In the genomic region with DNA sequence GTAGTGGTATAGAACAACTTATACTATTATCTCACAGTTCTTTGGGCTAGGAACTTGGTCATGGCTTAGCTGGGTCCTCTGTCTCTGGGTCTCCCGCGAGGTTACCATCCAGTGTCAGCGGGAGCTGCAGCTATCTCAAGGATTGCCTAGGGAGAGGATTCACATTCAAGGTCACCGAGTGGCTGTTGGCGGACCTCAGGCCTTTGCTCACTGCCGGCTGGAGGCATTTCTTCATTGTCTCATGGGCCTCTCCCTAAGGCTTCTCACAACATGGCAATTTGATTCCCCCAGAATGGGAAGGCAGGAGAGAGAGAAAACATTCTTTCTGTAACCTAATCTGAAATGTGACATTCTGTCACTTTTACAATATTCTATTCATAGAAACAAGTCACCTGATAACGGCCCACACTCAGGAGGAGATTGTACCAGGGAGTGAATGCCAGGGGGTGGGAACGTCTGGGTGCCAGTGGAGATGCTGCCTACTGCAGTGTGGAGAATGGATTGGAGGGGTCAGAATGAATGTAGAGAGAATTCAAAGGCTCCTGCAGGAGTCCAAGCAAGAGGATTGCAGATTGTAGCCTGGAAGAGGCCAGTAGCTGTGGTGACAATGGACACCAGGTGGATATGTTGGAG, we compare ENCODE assay signal across 26 cellular contexts. TPM values are rescaled to one million over a fixed set of nuclear protein-coding genes. Genes with fewer than 3 reads are reported as not detected.
DNase-seq lines count a peak whose midpoint lies in the region; ATAC-seq and TF ChIP-seq lines count a peak whose summit lies in the region.
"Had no signal": no experiment of that assay in that cellular context is flagged by ENCODE, and none has a peak within 500 bp of the region (broad histone marks: within the 10 kb centered on the region; RNA-seq: fewer than 3 reads in every experiment).

No MANE protein-coding gene starts in this region.

- H4K91ac ChIP-seq in trophoblast cell (ENCODE audit: low read depth, low read length) = peak overlapping the region; percentile 51

- H3K27ac ChIP-seq in caudate nucleus (ENCODE audit: low read depth, low read length) = peak overlapping the region; percentile 76
- H3K27ac ChIP-seq in right atrium auricular region = peak overlapping the region; percentile 75 to 91
- no peak overlapping the region for H3K27ac ChIP-seq in trophoblast cell (ENCODE audit: low read depth, low read length)
- H3K27ac ChIP-seq: GM23248 had no signal

- no CpG with 5 or more reads among the region's 8 CpGs for WGBS in trophoblast cell (ENCODE audit: extremely low coverage, insufficient coverage, insufficient read length)

- H3K4me3 ChIP-seq in right atrium auricular region (peak overlapping the region; percentile 27 to 40), trophoblast cell (ENCODE audit: low read depth, low read length) (no peak overlapping the region)
- H3K4me3 ChIP-seq: GM23248, K562 had no signal

- H3K79me2 ChIP-seq in trophoblast cell (ENCODE audit: control insufficient read depth, insufficient read depth, low read length, poor library complexity) = no peaks in the 10 kb centered on the region

- no peak overlapping the region for H3K23ac ChIP-seq in trophoblast cell (ENCODE audit: low read length)

- H3K18ac ChIP-seq in trophoblast cell (ENCODE audit: low read length) = no peak overlapping the region

- no peak for TF ChIP-seq CTCF in right atrium auricular region (IDR thresholded peaks at IDR 0.05)

- H3K27me3 ChIP-seq in right atrium auricular region = no peaks in the 10 kb centered on the region
- H3K27me3 ChIP-seq in trophoblast cell (ENCODE audit: insufficient read depth, low read length) = no peaks in the 10 kb centered on the region

- no peak overlapping the region for H3K14ac ChIP-seq in trophoblast cell (ENCODE audit: low read length)

- DNase-seq in caudate nucleus (lab: John Stamatoyannopoulos, UW) (peak in 32 of 61 donors; percentile 14 to 82 (median 41)), Right ventricle myocardium superior (peak; percentile 60), right atrium auricular region (ENCODE audit: low spot score) (no peak), trophoblast cell (no peak), COLO829 (ENCODE audit: low spot score) (no peak)
- DNase-seq: CD4-positive, CD25-positive, alpha-beta regulatory T cell; GM23248; H7; Kasumi-1; NCI-H1092 treated with DMSO at 0.1 percent for 48 hours; NCI-H1436; NCI-H187; NCI-H2081 treated with DMSO at 0.1 percent for 48 hours; NCI-H524 treated with DMSO at 0.1 percent for 48 hours; NCI-H774; NK-92 treated with Interleukin-12 subunit alpha and Interleukin-12 subunit beta, amount 100 ng/mL, for 24 hours; PC-3 had no signal

- intact Hi-C loops in Right ventricle myocardium superior (cut with DNase I) = loop anchor here (2.0 kb wide), 1 partner anchor 27 kb away; no protein-coding TSS in a partner anchor

- H3K36me3 ChIP-seq in right atrium auricular region (no peaks in the 10 kb centered on the region), trophoblast cell (ENCODE audit: control insufficient read depth in 1 of 2, insufficient read depth in 2 of 2, low read length in 2 of 2) (no peaks in the 10 kb centered on the region)

- H3K4me1 ChIP-seq in right atrium auricular region (no peaks in the 10 kb centered on the region), trophoblast cell (ENCODE audit: control insufficient read depth in 1 of 2, insufficient read depth in 2 of 2, low read length in 2 of 2) (no peaks in the 10 kb centered on the region)

- ATAC-seq in Right ventricle myocardium superior (ENCODE audit: poor library complexity) (peak; percentile 83), HG03460 (IDR thresholded peaks at IDR 0.05; ENCODE audit: unreplicated experiment) (no peak), GM21528 (IDR thresholded peaks at IDR 0.05; ENCODE audit: low FRiP score, unreplicated experiment) (no peak)
- ATAC-seq: HepG2, K562, PC-3 had no signal

- H2AFZ ChIP-seq in trophoblast cell (ENCODE audit: insufficient read depth, low read length, poor library complexity) = no peak overlapping the region
- H2AFZ ChIP-seq: GM23248 had no signal

- H3K4ac ChIP-seq in trophoblast cell (ENCODE audit: low read depth, low read length) = no peak overlapping the region

- no peak overlapping the region for H4K8ac ChIP-seq in trophoblast cell (ENCODE audit: low read depth, low read length)

- no peak overlapping the region for H4K12ac ChIP-seq in trophoblast cell (ENCODE audit: low read depth, low read length)

- no peak overlapping the region for H2BK12ac ChIP-seq in trophoblast cell (ENCODE audit: low read length)

- H2BK120ac ChIP-seq in trophoblast cell (ENCODE audit: insufficient read depth, low read length, poor library complexity) = no peak overlapping the region

- no peak overlapping the region for H3K9ac ChIP-seq in trophoblast cell (ENCODE audit: low read length)
- H3K9ac ChIP-seq: GM23248 had no signal

- no peak overlapping the region for H3K4me2 ChIP-seq in trophoblast cell (ENCODE audit: low read length)

- H3K9me3 ChIP-seq in right atrium auricular region (no peaks in the 10 kb centered on the region), trophoblast cell (ENCODE audit: insufficient read depth, low read depth, low read length) (no peaks in the 10 kb centered on the region)

- no peaks in the 10 kb centered on the region for H3K79me1 ChIP-seq in trophoblast cell (ENCODE audit: low read length)

- no peak overlapping the region for H2AK5ac ChIP-seq in trophoblast cell (ENCODE audit: low read length)

- H2BK5ac ChIP-seq in trophoblast cell (ENCODE audit: low read depth, low read length, poor library complexity) = no peak overlapping the region

RNA-seq across cellular contexts. Expression of gene ANKRD18A, which starts 29.5 kb away (rescaled TPM):
- total RNA-seq in Right ventricle myocardium superior = 3.0 TPM
- 1 to 10 TPM; 1.3 to 2.2 TPM for total RNA-seq in right atrium auricular region
- 2.9 and 3.7 TPM in 2 replicates for polyA plus RNA-seq in trophoblast cell (2013)
- total RNA-seq: A172, GM23248, HT1080, M059J, SK-MEL-5 had no signal
- polyA plus RNA-seq: BJ, GM23248, K562 had no signal

Comparison
In these comparisons a context has a peak if more than half of its experiments do, and no peak if none do; other contexts are left out.
1. DNase-seq: peak in caudate nucleus (32 of 61) and Right ventricle myocardium superior (single experiment); none in right atrium auricular region (single experiment), trophoblast cell (0 of 2) and COLO829 (single experiment).